Comparison of ENCODE assay signal across 1 cellular context in the genomic region with DNA sequence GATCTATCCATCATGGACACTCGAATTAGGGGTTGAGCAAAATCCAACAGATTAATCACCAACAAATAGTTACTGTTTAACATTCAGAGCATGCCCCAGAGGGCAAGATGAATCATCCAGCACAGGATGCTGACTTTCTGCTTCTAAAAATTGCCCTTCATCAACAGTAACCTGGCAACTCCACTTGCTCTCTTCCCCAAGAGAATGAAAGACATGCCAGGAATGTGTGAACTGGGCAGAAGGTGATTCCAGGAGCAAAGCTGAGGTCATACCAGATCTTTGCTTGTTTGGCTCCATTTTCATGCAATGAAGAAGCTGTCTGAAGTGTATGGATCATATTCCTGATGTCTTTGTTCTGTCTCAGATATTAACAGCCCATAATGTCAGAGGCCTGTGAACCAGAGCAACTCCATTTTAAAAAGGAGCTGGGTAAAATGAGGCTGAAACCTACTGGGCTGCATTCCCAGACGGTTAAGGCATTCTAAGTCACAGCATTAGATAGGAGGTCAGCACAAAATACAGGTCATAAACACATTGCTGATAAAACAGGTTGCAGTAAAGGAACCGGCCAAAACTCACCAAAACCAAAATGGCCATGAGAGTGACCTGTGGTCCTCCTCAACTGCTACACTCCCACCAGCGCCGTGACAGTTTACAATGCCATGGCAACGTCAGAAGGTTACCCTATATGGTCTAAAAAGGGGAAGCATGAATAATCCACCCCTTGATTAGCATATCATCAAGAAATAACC.
A peak's percentile ranks its signal among the peaks of the same experiment; 100 is the strongest.
TF ChIP-seq lines count a peak whose summit lies in the region.

No MANE protein-coding gene starts in this region.

TF ChIP-seq in K562, 482 proteins besides CTCF, POLR2A, EP300 and RAD21 (continued from another document and continues in another):
- TF ChIP-seq, protein P1, sequence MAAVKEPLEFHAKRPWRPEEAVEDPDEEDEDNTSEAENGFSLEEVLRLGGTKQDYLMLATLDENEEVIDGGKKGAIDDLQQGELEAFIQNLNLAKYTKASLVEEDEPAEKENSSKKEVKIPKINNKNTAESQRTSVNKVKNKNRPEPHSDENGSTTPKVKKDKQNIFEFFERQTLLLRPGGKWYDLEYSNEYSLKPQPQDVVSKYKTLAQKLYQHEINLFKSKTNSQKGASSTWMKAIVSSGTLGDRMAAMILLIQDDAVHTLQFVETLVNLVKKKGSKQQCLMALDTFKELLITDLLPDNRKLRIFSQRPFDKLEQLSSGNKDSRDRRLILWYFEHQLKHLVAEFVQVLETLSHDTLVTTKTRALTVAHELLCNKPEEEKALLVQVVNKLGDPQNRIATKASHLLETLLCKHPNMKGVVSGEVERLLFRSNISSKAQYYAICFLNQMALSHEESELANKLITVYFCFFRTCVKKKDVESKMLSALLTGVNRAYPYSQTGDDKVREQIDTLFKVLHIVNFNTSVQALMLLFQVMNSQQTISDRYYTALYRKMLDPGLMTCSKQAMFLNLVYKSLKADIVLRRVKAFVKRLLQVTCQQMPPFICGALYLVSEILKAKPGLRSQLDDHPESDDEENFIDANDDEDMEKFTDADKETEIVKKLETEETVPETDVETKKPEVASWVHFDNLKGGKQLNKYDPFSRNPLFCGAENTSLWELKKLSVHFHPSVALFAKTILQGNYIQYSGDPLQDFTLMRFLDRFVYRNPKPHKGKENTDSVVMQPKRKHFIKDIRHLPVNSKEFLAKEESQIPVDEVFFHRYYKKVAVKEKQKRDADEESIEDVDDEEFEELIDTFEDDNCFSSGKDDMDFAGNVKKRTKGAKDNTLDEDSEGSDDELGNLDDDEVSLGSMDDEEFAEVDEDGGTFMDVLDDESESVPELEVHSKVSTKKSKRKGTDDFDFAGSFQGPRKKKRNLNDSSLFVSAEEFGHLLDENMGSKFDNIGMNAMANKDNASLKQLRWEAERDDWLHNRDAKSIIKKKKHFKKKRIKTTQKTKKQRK (IDR thresholded peaks at IDR 0.05; ENCODE audit: borderline replicate concordance, low read depth, low read length) = no peak
- 0 out of 2 replicates have a peak, but pooled peaks have one; percentile 60 for TF ChIP-seq MXI1 (IDR thresholded peaks at IDR 0.05; ENCODE audit: low read depth, low read length)
- TF ChIP-seq ELF2 (CRISPR knock-in tag; IDR thresholded peaks at IDR 0.05) = peak; percentile 81
- peak; percentile 90 for TF ChIP-seq ESRRB (CRISPR knock-in tag; IDR thresholded peaks at IDR 0.05; ENCODE audit: borderline replicate concordance)
- TF ChIP-seq TAF9B (IDR thresholded peaks at IDR 0.05; ENCODE audit: partially characterized antibody) = no peak
- TF ChIP-seq ZNF785 (CRISPR knock-in tag; IDR thresholded peaks at IDR 0.05) = peak; percentile 88; the same call in 1 of the 2 replicates
- TF ChIP-seq, protein P2, sequence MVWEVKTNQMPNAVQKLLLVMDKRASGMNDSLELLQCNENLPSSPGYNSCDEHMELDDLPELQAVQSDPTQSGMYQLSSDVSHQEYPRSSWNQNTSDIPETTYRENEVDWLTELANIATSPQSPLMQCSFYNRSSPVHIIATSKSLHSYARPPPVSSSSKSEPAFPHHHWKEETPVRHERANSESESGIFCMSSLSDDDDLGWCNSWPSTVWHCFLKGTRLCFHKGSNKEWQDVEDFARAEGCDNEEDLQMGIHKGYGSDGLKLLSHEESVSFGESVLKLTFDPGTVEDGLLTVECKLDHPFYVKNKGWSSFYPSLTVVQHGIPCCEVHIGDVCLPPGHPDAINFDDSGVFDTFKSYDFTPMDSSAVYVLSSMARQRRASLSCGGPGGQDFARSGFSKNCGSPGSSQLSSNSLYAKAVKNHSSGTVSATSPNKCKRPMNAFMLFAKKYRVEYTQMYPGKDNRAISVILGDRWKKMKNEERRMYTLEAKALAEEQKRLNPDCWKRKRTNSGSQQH (CRISPR knock-in tag; IDR thresholded peaks at IDR 0.05) = peak; percentile 98
- TF ChIP-seq XRCC4 (IDR thresholded peaks at IDR 0.05; ENCODE audit: extremely low read depth, insufficient read depth, insufficient read length) = no peak
- TF ChIP-seq ZBTB7A (IDR thresholded peaks at IDR 0.05; ENCODE audit: borderline replicate concordance, control insufficient read depth, low read depth, low read length) = no peak
- peak; percentile 18; the same call in 1 of the 2 replicates for TF ChIP-seq ARID1B (IDR thresholded peaks at IDR 0.05)
- TF ChIP-seq NR2C2 (CRISPR knock-in tag; IDR thresholded peaks at IDR 0.05) = no peak
- peak; percentile 87 for TF ChIP-seq NR2C2 (tag; IDR thresholded peaks at IDR 0.05)
- TF ChIP-seq, protein P3, sequence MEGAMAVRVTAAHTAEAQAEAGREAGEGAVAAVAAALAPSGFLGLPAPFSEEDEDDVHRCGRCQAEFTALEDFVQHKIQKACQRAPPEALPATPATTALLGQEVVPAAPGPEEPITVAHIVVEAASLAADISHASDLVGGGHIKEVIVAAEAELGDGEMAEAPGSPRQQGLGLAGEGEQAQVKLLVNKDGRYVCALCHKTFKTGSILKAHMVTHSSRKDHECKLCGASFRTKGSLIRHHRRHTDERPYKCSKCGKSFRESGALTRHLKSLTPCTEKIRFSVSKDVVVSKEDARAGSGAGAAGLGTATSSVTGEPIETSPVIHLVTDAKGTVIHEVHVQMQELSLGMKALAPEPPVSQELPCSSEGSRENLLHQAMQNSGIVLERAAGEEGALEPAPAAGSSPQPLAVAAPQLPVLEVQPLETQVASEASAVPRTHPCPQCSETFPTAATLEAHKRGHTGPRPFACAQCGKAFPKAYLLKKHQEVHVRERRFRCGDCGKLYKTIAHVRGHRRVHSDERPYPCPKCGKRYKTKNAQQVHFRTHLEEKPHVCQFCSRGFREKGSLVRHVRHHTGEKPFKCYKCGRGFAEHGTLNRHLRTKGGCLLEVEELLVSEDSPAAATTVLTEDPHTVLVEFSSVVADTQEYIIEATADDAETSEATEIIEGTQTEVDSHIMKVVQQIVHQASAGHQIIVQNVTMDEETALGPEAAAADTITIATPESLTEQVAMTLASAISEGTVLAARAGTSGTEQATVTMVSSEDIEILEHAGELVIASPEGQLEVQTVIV (CRISPR knock-in tag; IDR thresholded peaks at IDR 0.05; ENCODE audit: borderline replicate concordance) = peak; percentile 87
- TF ChIP-seq RUNX1 (IDR thresholded peaks at IDR 0.05; ENCODE audit: low read depth) = no peak
- TF ChIP-seq DMBX1 (CRISPR knock-in tag; IDR thresholded peaks at IDR 0.05; ENCODE audit: borderline replicate concordance) = peak; percentile 99
- peak; percentile 92 for TF ChIP-seq STAT5B (CRISPR knock-in tag; IDR thresholded peaks at IDR 0.05)
- peak; percentile 39; the same call in 1 of the 2 replicates for TF ChIP-seq ELF1 (tag; IDR thresholded peaks at IDR 0.05)
- peak; percentile 80 for TF ChIP-seq PPARD (CRISPR knock-in tag; IDR thresholded peaks at IDR 0.05)
- peak; percentile 96 for TF ChIP-seq BCL6 (CRISPR knock-in tag; IDR thresholded peaks at IDR 0.05)
- TF ChIP-seq, protein P4, sequence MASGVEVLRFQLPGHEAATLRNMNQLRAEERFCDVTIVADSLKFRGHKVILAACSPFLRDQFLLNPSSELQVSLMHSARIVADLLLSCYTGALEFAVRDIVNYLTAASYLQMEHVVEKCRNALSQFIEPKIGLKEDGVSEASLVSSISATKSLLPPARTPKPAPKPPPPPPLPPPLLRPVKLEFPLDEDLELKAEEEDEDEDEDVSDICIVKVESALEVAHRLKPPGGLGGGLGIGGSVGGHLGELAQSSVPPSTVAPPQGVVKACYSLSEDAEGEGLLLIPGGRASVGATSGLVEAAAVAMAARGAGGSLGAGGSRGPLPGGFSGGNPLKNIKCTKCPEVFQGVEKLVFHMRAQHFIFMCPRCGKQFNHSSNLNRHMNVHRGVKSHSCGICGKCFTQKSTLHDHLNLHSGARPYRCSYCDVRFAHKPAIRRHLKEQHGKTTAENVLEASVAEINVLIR (CRISPR knock-in tag; IDR thresholded peaks at IDR 0.05) = peak; percentile 88
- TF ChIP-seq, protein P5, sequence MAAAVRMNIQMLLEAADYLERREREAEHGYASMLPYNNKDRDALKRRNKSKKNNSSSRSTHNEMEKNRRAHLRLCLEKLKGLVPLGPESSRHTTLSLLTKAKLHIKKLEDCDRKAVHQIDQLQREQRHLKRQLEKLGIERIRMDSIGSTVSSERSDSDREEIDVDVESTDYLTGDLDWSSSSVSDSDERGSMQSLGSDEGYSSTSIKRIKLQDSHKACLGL (CRISPR knock-in tag; IDR thresholded peaks at IDR 0.05; ENCODE audit: borderline replicate concordance, poor library complexity, severe bottlenecking) = peak; percentile 82
- TF ChIP-seq RBM39 (optimal IDR thresholded peaks at IDR 0.05; ENCODE audit: low read depth, low read length) = no peak
- TF ChIP-seq, protein P6, sequence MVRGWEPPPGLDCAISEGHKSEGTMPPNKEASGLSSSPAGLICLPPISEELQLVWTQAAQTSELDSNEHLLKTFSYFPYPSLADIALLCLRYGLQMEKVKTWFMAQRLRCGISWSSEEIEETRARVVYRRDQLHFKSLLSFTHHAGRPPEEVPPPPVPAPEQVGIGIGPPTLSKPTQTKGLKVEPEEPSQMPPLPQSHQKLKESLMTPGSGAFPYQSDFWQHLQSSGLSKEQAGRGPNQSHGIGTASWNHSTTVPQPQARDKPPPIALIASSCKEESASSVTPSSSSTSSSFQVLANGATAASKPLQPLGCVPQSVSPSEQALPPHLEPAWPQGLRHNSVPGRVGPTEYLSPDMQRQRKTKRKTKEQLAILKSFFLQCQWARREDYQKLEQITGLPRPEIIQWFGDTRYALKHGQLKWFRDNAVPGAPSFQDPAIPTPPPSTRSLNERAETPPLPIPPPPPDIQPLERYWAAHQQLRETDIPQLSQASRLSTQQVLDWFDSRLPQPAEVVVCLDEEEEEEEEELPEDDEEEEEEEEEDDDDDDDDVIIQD (CRISPR knock-in tag; IDR thresholded peaks at IDR 0.05) = peak; percentile 97
- TF ChIP-seq RBM14 (IDR thresholded peaks at IDR 0.05; ENCODE audit: borderline replicate concordance, insufficient read depth, low read depth, low read length) = no peak
- peak; percentile 92 for TF ChIP-seq ZSCAN32 (CRISPR knock-in tag; IDR thresholded peaks at IDR 0.05)
- TF ChIP-seq, protein P7, sequence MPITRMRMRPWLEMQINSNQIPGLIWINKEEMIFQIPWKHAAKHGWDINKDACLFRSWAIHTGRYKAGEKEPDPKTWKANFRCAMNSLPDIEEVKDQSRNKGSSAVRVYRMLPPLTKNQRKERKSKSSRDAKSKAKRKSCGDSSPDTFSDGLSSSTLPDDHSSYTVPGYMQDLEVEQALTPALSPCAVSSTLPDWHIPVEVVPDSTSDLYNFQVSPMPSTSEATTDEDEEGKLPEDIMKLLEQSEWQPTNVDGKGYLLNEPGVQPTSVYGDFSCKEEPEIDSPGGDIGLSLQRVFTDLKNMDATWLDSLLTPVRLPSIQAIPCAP (CRISPR knock-in tag; IDR thresholded peaks at IDR 0.05; ENCODE audit: borderline replicate concordance) = no peak
- no peak for TF ChIP-seq LEF1 (IDR thresholded peaks at IDR 0.05)
- TF ChIP-seq ERF (CRISPR knock-in tag; IDR thresholded peaks at IDR 0.05) = peak; percentile 99
- TF ChIP-seq ZNF347 (CRISPR knock-in tag; IDR thresholded peaks at IDR 0.05; ENCODE audit: low read depth) = peak; percentile 98
- TF ChIP-seq, protein P8, sequence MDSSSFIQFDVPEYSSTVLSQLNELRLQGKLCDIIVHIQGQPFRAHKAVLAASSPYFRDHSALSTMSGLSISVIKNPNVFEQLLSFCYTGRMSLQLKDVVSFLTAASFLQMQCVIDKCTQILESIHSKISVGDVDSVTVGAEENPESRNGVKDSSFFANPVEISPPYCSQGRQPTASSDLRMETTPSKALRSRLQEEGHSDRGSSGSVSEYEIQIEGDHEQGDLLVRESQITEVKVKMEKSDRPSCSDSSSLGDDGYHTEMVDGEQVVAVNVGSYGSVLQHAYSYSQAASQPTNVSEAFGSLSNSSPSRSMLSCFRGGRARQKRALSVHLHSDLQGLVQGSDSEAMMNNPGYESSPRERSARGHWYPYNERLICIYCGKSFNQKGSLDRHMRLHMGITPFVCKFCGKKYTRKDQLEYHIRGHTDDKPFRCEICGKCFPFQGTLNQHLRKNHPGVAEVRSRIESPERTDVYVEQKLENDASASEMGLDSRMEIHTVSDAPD (CRISPR knock-in tag; IDR thresholded peaks at IDR 0.05) = peak; percentile 93
- TF ChIP-seq ZNF212 (CRISPR knock-in tag; IDR thresholded peaks at IDR 0.05) = peak; percentile 93; the same call in 1 of the 2 replicates
- TF ChIP-seq ZZZ3 (IDR thresholded peaks at IDR 0.05) = no peak
- TF ChIP-seq, protein P9, sequence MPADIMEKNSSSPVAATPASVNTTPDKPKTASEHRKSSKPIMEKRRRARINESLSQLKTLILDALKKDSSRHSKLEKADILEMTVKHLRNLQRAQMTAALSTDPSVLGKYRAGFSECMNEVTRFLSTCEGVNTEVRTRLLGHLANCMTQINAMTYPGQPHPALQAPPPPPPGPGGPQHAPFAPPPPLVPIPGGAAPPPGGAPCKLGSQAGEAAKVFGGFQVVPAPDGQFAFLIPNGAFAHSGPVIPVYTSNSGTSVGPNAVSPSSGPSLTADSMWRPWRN (IDR thresholded peaks at IDR 0.05; ENCODE audit: low read depth) = no peak
- TF ChIP-seq, protein P10, sequence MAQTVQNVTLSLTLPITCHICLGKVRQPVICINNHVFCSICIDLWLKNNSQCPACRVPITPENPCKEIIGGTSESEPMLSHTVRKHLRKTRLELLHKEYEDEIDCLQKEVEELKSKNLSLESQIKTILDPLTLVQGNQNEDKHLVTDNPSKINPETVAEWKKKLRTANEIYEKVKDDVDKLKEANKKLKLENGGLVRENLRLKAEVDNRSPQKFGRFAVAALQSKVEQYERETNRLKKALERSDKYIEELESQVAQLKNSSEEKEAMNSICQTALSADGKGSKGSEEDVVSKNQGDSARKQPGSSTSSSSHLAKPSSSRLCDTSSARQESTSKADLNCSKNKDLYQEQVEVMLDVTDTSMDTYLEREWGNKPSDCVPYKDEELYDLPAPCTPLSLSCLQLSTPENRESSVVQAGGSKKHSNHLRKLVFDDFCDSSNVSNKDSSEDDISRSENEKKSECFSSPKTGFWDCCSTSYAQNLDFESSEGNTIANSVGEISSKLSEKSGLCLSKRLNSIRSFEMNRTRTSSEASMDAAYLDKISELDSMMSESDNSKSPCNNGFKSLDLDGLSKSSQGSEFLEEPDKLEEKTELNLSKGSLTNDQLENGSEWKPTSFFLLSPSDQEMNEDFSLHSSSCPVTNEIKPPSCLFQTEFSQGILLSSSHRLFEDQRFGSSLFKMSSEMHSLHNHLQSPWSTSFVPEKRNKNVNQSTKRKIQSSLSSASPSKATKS (CRISPR knock-in tag; IDR thresholded peaks at IDR 0.05) = peak; percentile 92
- TF ChIP-seq, protein P11, sequence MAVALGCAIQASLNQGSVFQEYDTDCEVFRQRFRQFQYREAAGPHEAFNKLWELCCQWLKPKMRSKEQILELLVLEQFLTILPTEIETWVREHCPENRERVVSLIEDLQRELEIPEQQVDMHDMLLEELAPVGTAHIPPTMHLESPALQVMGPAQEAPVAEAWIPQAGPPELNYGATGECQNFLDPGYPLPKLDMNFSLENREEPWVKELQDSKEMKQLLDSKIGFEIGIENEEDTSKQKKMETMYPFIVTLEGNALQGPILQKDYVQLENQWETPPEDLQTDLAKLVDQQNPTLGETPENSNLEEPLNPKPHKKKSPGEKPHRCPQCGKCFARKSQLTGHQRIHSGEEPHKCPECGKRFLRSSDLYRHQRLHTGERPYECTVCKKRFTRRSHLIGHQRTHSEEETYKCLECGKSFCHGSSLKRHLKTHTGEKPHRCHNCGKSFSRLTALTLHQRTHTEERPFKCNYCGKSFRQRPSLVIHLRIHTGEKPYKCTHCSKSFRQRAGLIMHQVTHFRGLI (CRISPR knock-in tag; IDR thresholded peaks at IDR 0.05) = peak; percentile 97
- TF ChIP-seq, protein P12, sequence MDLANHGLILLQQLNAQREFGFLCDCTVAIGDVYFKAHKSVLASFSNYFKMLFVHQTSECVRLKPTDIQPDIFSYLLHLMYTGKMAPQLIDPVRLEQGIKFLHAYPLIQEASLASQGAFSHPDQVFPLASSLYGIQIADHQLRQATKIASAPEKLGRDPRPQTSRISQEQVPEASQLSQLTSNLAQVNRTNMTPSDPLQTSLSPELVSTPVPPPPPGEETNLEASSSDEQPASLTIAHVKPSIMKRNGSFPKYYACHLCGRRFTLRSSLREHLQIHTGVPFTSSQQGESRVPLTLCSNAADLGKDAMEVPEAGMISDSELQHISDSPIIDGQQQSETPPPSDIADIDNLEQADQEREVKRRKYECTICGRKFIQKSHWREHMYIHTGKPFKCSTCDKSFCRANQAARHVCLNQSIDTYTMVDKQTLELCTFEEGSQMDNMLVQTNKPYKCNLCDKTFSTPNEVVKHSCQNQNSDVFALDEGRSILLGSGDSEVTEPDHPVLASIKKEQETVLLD (IDR thresholded peaks at IDR 0.05) = peak; percentile 69; the same call in 1 of the 2 replicates
